In the genomic region with DNA sequence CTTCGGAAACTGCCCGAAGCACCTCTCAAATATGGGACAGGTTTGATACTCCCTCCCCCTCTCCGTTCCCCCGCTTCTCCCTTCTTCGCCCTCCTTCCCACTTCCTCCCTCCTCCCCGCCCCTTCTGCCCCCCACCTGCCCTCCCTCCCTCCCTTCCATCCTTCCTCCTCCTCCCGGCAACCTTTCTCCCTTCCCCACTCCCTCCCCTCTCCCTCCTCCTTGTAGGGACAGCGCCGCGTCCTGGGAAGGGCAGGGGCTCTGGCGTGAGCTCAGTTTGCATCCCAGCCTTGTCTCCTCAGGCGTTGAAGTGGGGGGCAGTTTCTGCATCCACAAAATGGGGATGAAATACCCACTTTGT, we compare ENCODE assay signal across 12 cellular contexts. TPM values are rescaled to one million over a fixed set of nuclear protein-coding genes. Genes with fewer than 3 reads are reported as not detected.
DNase-seq lines count a peak whose midpoint lies in the region; ATAC-seq and TF ChIP-seq lines count a peak whose summit lies in the region.
"Had no signal": no experiment of that assay in that cellular context is flagged by ENCODE, and none has a peak within 500 bp of the region (broad histone marks: within the 10 kb centered on the region; RNA-seq: fewer than 3 reads in every experiment).

No MANE protein-coding gene starts in this region.

- no peak overlapping the region for H3K14ac ChIP-seq in neuronal stem cell (ENCODE audit: low read length)

- CTCF ChIA-PET in activated CD4-positive, alpha-beta T cell treated with anti-CD3 and anti-CD28 coated beads for 36 hours (lab: Charles Lee): interaction anchor here (0.6 to 1.6 kb wide), 15 partner anchors 9 to 694 kb away, joined by 3 to 6 read pairs (median 3); no protein-coding TSS in a partner anchor

- H2AFZ ChIP-seq in KMS-11 (ENCODE audit: low read depth) (peak overlapping the region; percentile 93), neuronal stem cell (ENCODE audit: low read length) (peak overlapping the region; percentile 90)

- no peak overlapping the region for H3K27ac ChIP-seq in KMS-11
- H3K27ac ChIP-seq in effector memory CD4-positive, alpha-beta T cell (ENCODE audit: insufficient read depth, low read length, poor library complexity, severe bottlenecking): peak overlapping the region; percentile 6
- H3K27ac ChIP-seq in neuronal stem cell (replicated peaks; ENCODE audit: low read length): peak overlapping the region; percentile 77
- H3K27ac ChIP-seq: ovary had no signal

- H4K20me1 ChIP-seq in KMS-11 (ENCODE audit: insufficient read depth): no peaks in the 10 kb centered on the region

- H3K79me2 ChIP-seq in KMS-11 (ENCODE audit: insufficient read depth, low read depth): no peaks in the 10 kb centered on the region

- peak overlapping the region; percentile 57; the same call in 1 of the 2 replicates for H3K4me2 ChIP-seq in KMS-11
- H3K4me2 ChIP-seq in neuronal stem cell (ENCODE audit: insufficient read depth, low read length, poor library complexity, severe bottlenecking): peak overlapping the region; percentile 91

- H4K91ac ChIP-seq in neuronal stem cell (ENCODE audit: low read depth, low read length, poor library complexity): no peak overlapping the region

- peaks cover 26% of the 10 kb centered on the region for H3K4me1 Mint-ChIP-seq in activated CD4-positive, alpha-beta T cell treated with anti-CD3 and anti-CD28 coated beads for 36 hours
- H3K4me1 Mint-ChIP-seq in activated T-cell treated with anti-CD3 and anti-CD28 coated beads, Interleukin-2, amount 50 U/mL, for 4 hours (ENCODE audit: low read depth): peaks cover 21% of the 10 kb centered on the region

- no peaks in the 10 kb centered on the region for H3K9me3 Mint-ChIP-seq in activated CD4-positive, alpha-beta T cell treated with anti-CD3 and anti-CD28 coated beads for 36 hours (ENCODE audit: low read depth)
- H3K9me3 Mint-ChIP-seq in activated T-cell treated with anti-CD3 and anti-CD28 coated beads, Interleukin-2, amount 50 U/mL, for 4 hours: no peaks in the 10 kb centered on the region

- H3K18ac ChIP-seq in neuronal stem cell (ENCODE audit: low read length): peak overlapping the region; percentile 5

- no peaks in the 10 kb centered on the region for H3K79me1 ChIP-seq in neuronal stem cell (ENCODE audit: low read depth, low read length)

- no peak for TF ChIP-seq CTCF in KMS-11 (conservative IDR thresholded peaks at IDR 0.05; ENCODE audit: low read depth, low read length)

- H2BK15ac ChIP-seq in neuronal stem cell (ENCODE audit: low read length): no peak overlapping the region

- H3K4ac ChIP-seq in neuronal stem cell (ENCODE audit: low read length): no peak overlapping the region

- ATAC-seq in activated CD4-positive, alpha-beta T cell treated with anti-CD3 and anti-CD28 coated beads for 36 hours: no peak
- no peak for ATAC-seq in activated T-cell treated with anti-CD3 and anti-CD28 coated beads, Interleukin-2, amount 50 U/mL, for 4 hours

- H3K9ac ChIP-seq in KMS-11: no peak overlapping the region
- peak overlapping the region; percentile 68 for H3K9ac ChIP-seq in neuronal stem cell (ENCODE audit: low read depth, low read length, poor library complexity)

- H3K23ac ChIP-seq in neuronal stem cell (ENCODE audit: low read depth, low read length, poor library complexity): no peak overlapping the region

- H3K27ac Mint-ChIP-seq in activated CD4-positive, alpha-beta T cell treated with anti-CD3 and anti-CD28 coated beads for 36 hours: no peak overlapping the region

- peaks cover 27% of the 10 kb centered on the region for H3K4me1 ChIP-seq in KMS-11 (ENCODE audit: low read depth, poor library complexity, severe bottlenecking)
- H3K4me1 ChIP-seq in effector memory CD4-positive, alpha-beta T cell (ENCODE audit: control insufficient read depth, insufficient read depth, low read length, poor library complexity, severe bottlenecking): peaks cover 9% of the 10 kb centered on the region
- H3K4me1 ChIP-seq in neuronal stem cell (ENCODE audit: control insufficient read depth in 2 of 2, insufficient read depth in 1 of 2, low read depth in 1 of 2, low read length in 2 of 2): peaks cover 8 to 23% of the 10 kb centered on the region in 2 donors

- peak overlapping the region; percentile 66 for H3K4me3 Mint-ChIP-seq in activated CD4-positive, alpha-beta T cell treated with anti-CD3 and anti-CD28 coated beads for 36 hours
- H3K4me3 Mint-ChIP-seq in activated T-cell treated with anti-CD3 and anti-CD28 coated beads, Interleukin-2, amount 50 U/mL, for 4 hours: no peak overlapping the region

- H2BK5ac ChIP-seq in neuronal stem cell (ENCODE audit: low read length): peak overlapping the region; percentile 70

- H3K36me3 Mint-ChIP-seq in activated CD4-positive, alpha-beta T cell treated with anti-CD3 and anti-CD28 coated beads for 36 hours (ENCODE audit: low read depth): no peaks in the 10 kb centered on the region
- no peaks in the 10 kb centered on the region for H3K36me3 Mint-ChIP-seq in activated T-cell treated with anti-CD3 and anti-CD28 coated beads, Interleukin-2, amount 50 U/mL, for 4 hours (ENCODE audit: insufficient read depth)

- H3K4me3 ChIP-seq in KMS-11 (IDR thresholded peaks at IDR 0.05; ENCODE audit: insufficient read depth, low read depth, low read length) (no peak overlapping the region), neuronal stem cell (ENCODE audit: low read length in 2 of 2) (peak overlapping the region; percentile 38 to 69)
- no peak overlapping the region for H3K4me3 ChIP-seq in effector memory CD4-positive, alpha-beta T cell (ENCODE audit: insufficient read depth, low read depth, low read length, poor library complexity, severe bottlenecking)

- no peak overlapping the region for H2BK12ac ChIP-seq in neuronal stem cell (ENCODE audit: low read length)

- no peak overlapping the region for H2AK5ac ChIP-seq in neuronal stem cell (ENCODE audit: low read depth, low read length)

- no CpG with 5 or more reads among the region's 12 CpGs for WGBS in neuronal stem cell (ENCODE audit: extremely low coverage in 2 of 2, insufficient read length in 2 of 2, insufficient replicate concordance in 1 of 2), 2 donors

- POLR2A ChIA-PET in activated CD4-positive, alpha-beta T cell treated with anti-CD3 and anti-CD28 coated beads for 36 hours (lab: Charles Lee): no interaction called here

- DNase-seq in activated CD4-positive, alpha-beta T cell treated with anti-CD3 and anti-CD28 coated beads for 36 hours: no peak
- DNase-seq in activated CD4-positive, alpha-beta T cell treated with anti-CD3 and anti-CD28 coated beads for 48 hours: no peak
- no peak for DNase-seq in effector memory CD4-positive, alpha-beta T cell
- DNase-seq in neuronal stem cell (ENCODE audit: low spot score) (no peak), nucleus accumbens (lab: John Stamatoyannopoulos, UW) (no peak), iPS-NIHi7 (ENCODE audit: extremely low spot score) (no peak)
- DNase-seq in activated T-cell treated with anti-CD3 and anti-CD28 coated beads, Interleukin-2, amount 50 U/mL, for 4 hours: no peak
- DNase-seq: activated CD8-positive, alpha-beta memory T cell treated with anti-CD3 and anti-CD28 coated beads, Interleukin-2, amount 50 U/mL, for 4 hours; ovary had no signal

- H3K27me3 Mint-ChIP-seq in activated CD4-positive, alpha-beta T cell treated with anti-CD3 and anti-CD28 coated beads for 36 hours: peaks cover 2% of the 10 kb centered on the region
- no peaks in the 10 kb centered on the region for H3K27me3 Mint-ChIP-seq in activated T-cell treated with anti-CD3 and anti-CD28 coated beads, Interleukin-2, amount 50 U/mL, for 4 hours (ENCODE audit: low read depth)

- H3K27me3 ChIP-seq in KMS-11 (ENCODE audit: insufficient read depth, low read depth) (no peaks in the 10 kb centered on the region; the same call in 1 of the 2 replicates), neuronal stem cell (ENCODE audit: control insufficient read depth in 3 of 3, insufficient read depth in 3 of 3, low read depth in 1 of 3, low read length in 3 of 3) (peaks cover 0 to 46% (median 8%) of the 10 kb centered on the region in 3 experiments)
- H3K27me3 ChIP-seq in effector memory CD4-positive, alpha-beta T cell (replicated peaks; ENCODE audit: control insufficient read depth, insufficient read depth, low read length, poor library complexity, severe bottlenecking): no peaks in the 10 kb centered on the region
- H3K27me3 ChIP-seq: ovary, transverse colon had no signal

- H3K36me3 ChIP-seq in KMS-11 (ENCODE audit: insufficient read depth) (no peaks in the 10 kb centered on the region), neuronal stem cell (replicated peaks in 1 of 2; ENCODE audit: control insufficient read depth in 2 of 2, insufficient read depth in 2 of 2, low read length in 2 of 2) (no peaks in the 10 kb centered on the region)
- no peaks in the 10 kb centered on the region for H3K36me3 ChIP-seq in effector memory CD4-positive, alpha-beta T cell (ENCODE audit: control insufficient read depth, insufficient read depth, low read length)
- H3K36me3 ChIP-seq: ovary, transverse colon had no signal

- no peak overlapping the region for H2BK120ac ChIP-seq in neuronal stem cell (ENCODE audit: low read depth, low read length)

- H4K8ac ChIP-seq in neuronal stem cell (ENCODE audit: low read depth, low read length): no peak overlapping the region

- H3K9me3 ChIP-seq in effector memory CD4-positive, alpha-beta T cell (ENCODE audit: control insufficient read depth, low read length): no peaks in the 10 kb centered on the region
- H3K9me3 ChIP-seq in neuronal stem cell (replicated peaks in 1 of 2; ENCODE audit: control insufficient read depth in 2 of 2, insufficient read depth in 1 of 2, low read depth in 1 of 2, low read length in 2 of 2): no peaks in the 10 kb centered on the region
- H3K9me3 ChIP-seq: ovary, transverse colon had no signal

- intact Hi-C loops in activated CD4-positive, alpha-beta T cell treated with anti-CD3 and anti-CD28 coated beads for 36 hours (cut with DNase I, micrococcal nuclease): loop anchor here in 1 of 2 experiments (5.0 kb wide), 1 partner anchor 111 kb away; no protein-coding TSS in a partner anchor

RNA-seq across cellular contexts. Expression of a gene that starts 6.1 kb away (rescaled TPM):
- under 1 TPM; 0.11 to 0.21 TPM for total RNA-seq in activated CD4-positive, alpha-beta T cell treated with anti-CD3 and anti-CD28 coated beads for 36 hours
- polyA plus RNA-seq in neuronal stem cell (2013, experiment 1 of 2): 0.13 TPM
- polyA plus RNA-seq in neuronal stem cell (2013, experiment 2 of 2): 0.14 TPM
- total RNA-seq in activated T-cell treated with anti-CD3 and anti-CD28 coated beads, Interleukin-2, amount 50 U/mL, for 4 hours: under 1 TPM in 2 of 3 donors, not detected in 1; 0.03 to 0.11 TPM
- polyA plus RNA-seq: AG04450 had no signal

Comparison
In these comparisons a context has a peak if more than half of its experiments do, and no peak if none do; other contexts are left out.
1. H3K4me3 ChIP-seq: peak in neuronal stem cell (2 of 2); none in KMS-11 (single experiment) and effector memory CD4-positive, alpha-beta T cell (single experiment).